Comparison of ENCODE assay signal across 1 cellular context in genomic region chr10:132927824-132928223, GRCh38.
TF ChIP-seq lines count a peak whose summit lies in the region.

No MANE protein-coding gene starts in this region.

TF ChIP-seq in HepG2, 621 proteins besides CTCF, POLR2A, EP300 and RAD21 (continued from another document):
- TF ChIP-seq MYPOP (CRISPR knock-in tag; IDR thresholded peaks at IDR 0.05) (no peak), KDM5B (CRISPR knock-in tag; IDR thresholded peaks at IDR 0.05; ENCODE audit: borderline replicate concordance) (no peak), NFATC3 (CRISPR knock-in tag; IDR thresholded peaks at IDR 0.05) (no peak), KDM2A (CRISPR knock-in tag; IDR thresholded peaks at IDR 0.05; ENCODE audit: borderline replicate concordance, low read depth) (no peak), PAWR (CRISPR knock-in tag; IDR thresholded peaks at IDR 0.05; ENCODE audit: borderline replicate concordance) (no peak), HBP1 (CRISPR knock-in tag; IDR thresholded peaks at IDR 0.05; ENCODE audit: low read depth) (no peak), ZNF644 (CRISPR knock-in tag; IDR thresholded peaks at IDR 0.05; ENCODE audit: low read depth) (no peak), NAIF1 (CRISPR knock-in tag; IDR thresholded peaks at IDR 0.05; ENCODE audit: borderline replicate concordance) (no peak), NFE2 (CRISPR knock-in tag; IDR thresholded peaks at IDR 0.05) (no peak)
